1 cellular context compared by ENCODE assay signal in the genomic region with DNA sequence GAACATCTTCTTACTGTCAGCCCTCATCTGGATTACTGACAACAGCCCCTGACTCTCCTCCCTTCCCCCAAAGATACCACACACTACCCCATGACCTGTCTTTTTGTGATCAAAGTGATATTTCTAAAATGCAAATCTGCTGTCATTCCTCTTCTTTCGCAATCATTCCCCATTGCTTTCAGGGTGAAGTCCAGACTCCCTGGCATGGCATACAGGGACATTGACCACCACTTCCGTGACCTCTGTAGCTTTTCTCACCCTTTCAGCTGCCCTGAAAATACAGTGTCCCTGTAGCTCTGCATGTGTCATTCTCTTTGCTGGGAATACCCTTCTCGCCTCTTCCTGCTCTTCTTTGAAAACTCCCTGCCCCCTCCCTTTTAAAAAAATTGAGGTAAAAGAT.
TF ChIP-seq lines count a peak whose summit lies in the region.

No MANE protein-coding gene starts in this region.

TF ChIP-seq in A549, 52 proteins besides CTCF, POLR2A, EP300 and RAD21 (continued from another document):
- TF ChIP-seq RFX5 (IDR thresholded peaks at IDR 0.05) = no peak
